In genomic region chr20:2799271-2799670, GRCh38 we compare ENCODE assay signal across 1 cellular context.
A peak's percentile ranks its signal among the peaks of the same experiment; 100 is the strongest.
TF ChIP-seq lines count a peak whose summit lies in the region.

No MANE protein-coding gene starts in this region.

TF ChIP-seq in WTC11, 78 proteins besides CTCF, POLR2A, EP300 and RAD21 (continued from another document):
- TF ChIP-seq ZNF532 (CRISPR knock-in tag; IDR thresholded peaks at IDR 0.05; ENCODE audit: borderline replicate concordance) (no peak), RELA (CRISPR knock-in tag; IDR thresholded peaks at IDR 0.05; ENCODE audit: borderline replicate concordance) (no peak), MAX (CRISPR knock-in tag; IDR thresholded peaks at IDR 0.05) (peak; percentile 43; the same call in 1 of the 2 replicates), ZBTB43 (CRISPR knock-in tag; IDR thresholded peaks at IDR 0.05) (no peak), SMAD4 (CRISPR knock-in tag; IDR thresholded peaks at IDR 0.05) (0 out of 2 replicates have a peak, but pooled peaks have one; percentile 20), ZBTB21 (CRISPR knock-in tag; IDR thresholded peaks at IDR 0.05; ENCODE audit: borderline replicate concordance) (no peak), ERG (CRISPR knock-in tag; IDR thresholded peaks at IDR 0.05) (no peak), NFYB (CRISPR knock-in tag; conservative IDR thresholded peaks at IDR 0.05; ENCODE audit: low read depth) (no peak), ZSCAN18 (CRISPR knock-in tag; IDR thresholded peaks at IDR 0.05) (no peak)
